Comparison of ENCODE assay signal across 10 cellular contexts in the genomic region with DNA sequence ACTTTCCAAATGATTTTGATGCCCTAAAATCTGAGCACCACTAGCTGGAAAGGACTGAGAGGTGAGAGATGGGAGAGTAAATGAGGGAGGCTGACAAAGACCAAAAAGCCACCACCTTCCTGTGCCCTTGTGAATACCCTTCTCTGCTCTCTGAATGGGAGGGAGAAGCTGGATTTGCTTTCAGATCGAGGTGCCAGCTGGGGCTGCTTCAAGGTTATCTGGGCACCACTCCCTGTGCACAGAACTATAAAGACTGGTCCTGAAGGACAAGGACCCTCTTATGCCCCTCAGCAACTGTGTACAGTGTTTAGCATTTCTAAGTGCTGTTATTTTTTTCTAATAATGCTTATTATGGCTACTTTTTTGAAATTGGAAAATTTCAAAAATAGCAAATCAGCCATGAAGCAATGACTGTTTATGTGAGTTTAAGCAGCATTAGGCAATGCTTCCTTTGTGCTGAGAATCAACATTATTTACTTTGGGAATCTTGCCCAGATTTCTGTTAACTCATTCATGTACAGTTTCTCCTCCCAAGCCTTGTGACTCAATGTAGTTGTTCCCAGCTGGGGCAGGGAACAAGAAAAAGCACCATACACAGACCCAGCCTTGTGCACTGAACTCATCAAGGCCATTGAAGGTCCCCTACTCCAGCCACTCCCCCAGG. TPM values are rescaled to one million over a fixed set of nuclear protein-coding genes. Genes with fewer than 3 reads are reported as not detected.
DNase-seq lines count a peak whose midpoint lies in the region; ATAC-seq and TF ChIP-seq lines count a peak whose summit lies in the region.
"Had no signal": no experiment of that assay in that cellular context is flagged by ENCODE, and none has a peak within 500 bp of the region (broad histone marks: within the 10 kb centered on the region; RNA-seq: fewer than 3 reads in every experiment).

No MANE protein-coding gene starts in this region.

- H3K36me3 Mint-ChIP-seq in dendritic cell treated with granulocyte-macrophage colony-stimulating factor and Interleukin-4, amounts not matched to agents 40 ng/mL and 50 ng/mL, for 4 days (ENCODE audit: low read depth), result no peaks in the 10 kb centered on the region
- no peaks in the 10 kb centered on the region for H3K36me3 Mint-ChIP-seq in stimulated activated effector memory CD8-positive, alpha-beta T cell treated with anti-CD3 and anti-CD28 coated beads, Interleukin-12 subunit alpha, Interleukin-12 subunit beta, amount 100 ng/mL, for 72 hours
- H3K36me3 Mint-ChIP-seq: CD8-positive, alpha-beta T cell had no signal

- no peaks in the 10 kb centered on the region for H3K36me3 ChIP-seq in ACC112 (ENCODE audit: insufficient read depth, low read length)

- TF ChIP-seq CTCF in LNCaP clone FGC (IDR thresholded peaks at IDR 0.05; ENCODE audit: control insufficient read depth, extremely low read depth, insufficient read depth), result no peak

- H3K4me1 Mint-ChIP-seq in dendritic cell treated with granulocyte-macrophage colony-stimulating factor and Interleukin-4, amounts not matched to agents 40 ng/mL and 50 ng/mL, for 4 days (ENCODE audit: low read depth), result peaks cover 21% of the 10 kb centered on the region
- peaks cover 6% of the 10 kb centered on the region for H3K4me1 Mint-ChIP-seq in stimulated activated effector memory CD8-positive, alpha-beta T cell treated with anti-CD3 and anti-CD28 coated beads, Interleukin-12 subunit alpha, Interleukin-12 subunit beta, amount 100 ng/mL, for 72 hours

- H2AFZ ChIP-seq in ACC112 (ENCODE audit: low read length, unreplicated experiment), result peak overlapping the region; percentile 96

- H3K27me3 Mint-ChIP-seq in dendritic cell treated with granulocyte-macrophage colony-stimulating factor and Interleukin-4, amounts not matched to agents 40 ng/mL and 50 ng/mL, for 4 days, result no peaks in the 10 kb centered on the region

- H3K4me1 ChIP-seq in ACC112 (ENCODE audit: control insufficient read depth, insufficient read depth, low read length, unreplicated experiment), result peaks cover 43% of the 10 kb centered on the region

- DNase-seq in LNCaP clone FGC (ENCODE audit: low read depth), result peak; percentile 52
- peak; percentile 74 to 89 for DNase-seq in lung microvascular endothelial cell (ENCODE audit: low read depth in 2 of 2)
- DNase-seq in D341Med (ENCODE audit: low spot score), result no peak
- DNase-seq in stimulated activated effector memory CD8-positive, alpha-beta T cell treated with anti-CD3 and anti-CD28 coated beads, Interleukin-12 subunit alpha, Interleukin-12 subunit beta, amount 100 ng/mL, for 72 hours (ENCODE audit: low spot score in 2 of 2), result no peak
- DNase-seq in activated effector memory CD4-positive, alpha-beta T cell treated with anti-CD3 and anti-CD28 coated beads, Interleukin-2, amount 50 U/mL, for 16 hours, result no peak
- DNase-seq: activated CD4-positive, alpha-beta T cell treated with anti-CD3 and anti-CD28 coated beads, Interleukin-2, amount 50 U/mL, for 48 hours; CD8-positive, alpha-beta T cell had no signal

- H3K4me3 ChIP-seq in ACC112 (ENCODE audit: low read depth, low read length), result peak overlapping the region; percentile 71
- no peak overlapping the region for H3K4me3 ChIP-seq in LNCaP clone FGC (ENCODE audit: low read depth, low read length)

- H3K9me3 Mint-ChIP-seq in dendritic cell treated with granulocyte-macrophage colony-stimulating factor and Interleukin-4, amounts not matched to agents 40 ng/mL and 50 ng/mL, for 4 days, result no peaks in the 10 kb centered on the region
- H3K9me3 Mint-ChIP-seq in stimulated activated effector memory CD8-positive, alpha-beta T cell treated with anti-CD3 and anti-CD28 coated beads, Interleukin-12 subunit alpha, Interleukin-12 subunit beta, amount 100 ng/mL, for 72 hours, result no peaks in the 10 kb centered on the region

- H3K79me2 ChIP-seq in ACC112 (ENCODE audit: control insufficient read depth, insufficient read depth, low read length, unreplicated experiment), result no peaks in the 10 kb centered on the region

- peak overlapping the region; percentile 8 for H3K27ac Mint-ChIP-seq in dendritic cell treated with granulocyte-macrophage colony-stimulating factor and Interleukin-4, amounts not matched to agents 40 ng/mL and 50 ng/mL, for 4 days
- H3K27ac Mint-ChIP-seq in stimulated activated effector memory CD8-positive, alpha-beta T cell treated with anti-CD3 and anti-CD28 coated beads, Interleukin-12 subunit alpha, Interleukin-12 subunit beta, amount 100 ng/mL, for 72 hours, result no peak overlapping the region
- H3K27ac Mint-ChIP-seq: CD8-positive, alpha-beta T cell had no signal

- no peaks in the 10 kb centered on the region for H3K27me3 ChIP-seq in ACC112 (ENCODE audit: insufficient read depth, low read length)

- no peak for ATAC-seq in stimulated activated effector memory CD8-positive, alpha-beta T cell treated with anti-CD3 and anti-CD28 coated beads, Interleukin-12 subunit alpha, Interleukin-12 subunit beta, amount 100 ng/mL, for 72 hours
- ATAC-seq in GM18907 (IDR thresholded peaks at IDR 0.05; ENCODE audit: unreplicated experiment), result no peak
- ATAC-seq: CD8-positive, alpha-beta T cell had no signal

- H3K4me3 Mint-ChIP-seq in dendritic cell treated with granulocyte-macrophage colony-stimulating factor and Interleukin-4, amounts not matched to agents 40 ng/mL and 50 ng/mL, for 4 days, result no peak overlapping the region
- H3K4me3 Mint-ChIP-seq in stimulated activated effector memory CD8-positive, alpha-beta T cell treated with anti-CD3 and anti-CD28 coated beads, Interleukin-12 subunit alpha, Interleukin-12 subunit beta, amount 100 ng/mL, for 72 hours, result no peak overlapping the region
- H3K4me3 Mint-ChIP-seq: CD8-positive, alpha-beta T cell had no signal

- peak overlapping the region; percentile 92 for H3K27ac ChIP-seq in ACC112 (ENCODE audit: low read depth, low read length)

- intact Hi-C loops in dendritic cell treated with granulocyte-macrophage colony-stimulating factor and Interleukin-4, amounts not matched to agents 40 ng/mL and 50 ng/mL, for 4 days (cut with micrococcal nuclease), result no loop called here

RNA-seq across cellular contexts. Expression of a gene that starts 37.4 kb away (rescaled TPM):
- total RNA-seq in lung microvascular endothelial cell, result 141 and 168 TPM in 2 replicates

Comparison
In these comparisons a context has a peak if more than half of its experiments do, and no peak if none do; other contexts are left out.
1. DNase-seq: peak in LNCaP clone FGC (single experiment) and lung microvascular endothelial cell (2 of 2); none in D341Med (single experiment), stimulated activated effector memory CD8-positive, alpha-beta T cell treated with anti-CD3 and anti-CD28 coated beads, Interleukin-12 subunit alpha, Interleukin-12 subunit beta, amount 100 ng/mL, for 72 hours (0 of 2) and activated effector memory CD4-positive, alpha-beta T cell treated with anti-CD3 and anti-CD28 coated beads, Interleukin-2, amount 50 U/mL, for 16 hours (single experiment).